ENCODE assay signal across 1 cellular context in genomic region chr9:123716339-123716738, GRCh38.
TF ChIP-seq lines count a peak whose summit lies in the region.

No MANE protein-coding gene starts in this region.

TF ChIP-seq in IMR-90, 13 proteins besides CTCF, POLR2A, EP300 and RAD21 (continued from another document):
- no peak for TF ChIP-seq CEBPB (IDR thresholded peaks at IDR 0.05; ENCODE audit: low read depth, low read length)
